Comparison of ENCODE assay signal across 8 cellular contexts in genomic region chr1:200473698-200474371, GRCh38.
DNase-seq lines count a peak whose midpoint lies in the region; ATAC-seq lines count a peak whose summit lies in the region.

No MANE protein-coding gene starts in this region.

- H3K36me3 Mint-ChIP-seq in activated naive CD4-positive, alpha-beta T cell treated with anti-CD3 and anti-CD28 coated beads for 36 hours (ENCODE audit: low read depth): no peaks in the 10 kb centered on the region
- H3K36me3 Mint-ChIP-seq in T-helper 2 cell treated with Interferon-gamma antibody and Interleukin-4, amounts not matched to agents 5 μg/mL and 100 μg/mL, for 36 hours (ENCODE audit: low read depth): no peaks in the 10 kb centered on the region

- peaks cover 23% of the 10 kb centered on the region for H3K27me3 Mint-ChIP-seq in activated naive CD4-positive, alpha-beta T cell treated with anti-CD3 and anti-CD28 coated beads for 36 hours (ENCODE audit: low read depth)
- H3K27me3 Mint-ChIP-seq in T-helper 2 cell treated with Interferon-gamma antibody and Interleukin-4, amounts not matched to agents 5 μg/mL and 100 μg/mL, for 36 hours (ENCODE audit: low read depth): peaks cover 44% of the 10 kb centered on the region

- peak; percentile 78 for ATAC-seq in HG02884 (IDR thresholded peaks at IDR 0.05; ENCODE audit: unreplicated experiment)

- peak; percentile 36 for DNase-seq in activated naive CD4-positive, alpha-beta T cell treated with anti-CD3 and anti-CD28 coated beads for 36 hours
- DNase-seq in activated naive CD4-positive, alpha-beta T cell (lab: John Stamatoyannopoulos, UW): no peak
- DNase-seq in T-helper 2 cell treated with Interferon-gamma antibody and Interleukin-4, amounts not matched to agents 5 μg/mL and 100 μg/mL, for 36 hours (ENCODE audit: low spot score): peak; percentile 29
- DNase-seq in stimulated activated CD4-positive, alpha-beta T cell treated with anti-CD3 and anti-CD28 coated beads, TNF-alpha, amount 100 ng/mL, for 24 hours (ENCODE audit: low read depth in 3 of 3): peak in 2 of 3 experiments; percentile 5 to 22
- DNase-seq in COR-L47 (lab: John Stamatoyannopoulos, UW) (no peak), EL (no peak), NCI-H2107 treated with DMSO at 0.1 percent for 48 hours (lab: John Stamatoyannopoulos, UW; ENCODE audit: unreplicated experiment) (no peak)

- intact Hi-C loops in activated naive CD4-positive, alpha-beta T cell treated with anti-CD3 and anti-CD28 coated beads for 36 hours (cut with micrococcal nuclease): loop anchor here (1.0 kb wide), 4 partner anchors 9 to 324 kb away; partner anchors contain the start of gene ZNF281

- peak overlapping the region; percentile 60 for H3K27ac Mint-ChIP-seq in activated naive CD4-positive, alpha-beta T cell treated with anti-CD3 and anti-CD28 coated beads for 36 hours
- H3K27ac Mint-ChIP-seq in T-helper 2 cell treated with Interferon-gamma antibody and Interleukin-4, amounts not matched to agents 5 μg/mL and 100 μg/mL, for 36 hours: peak overlapping the region; percentile 33

- peaks cover 35% of the 10 kb centered on the region for H3K4me1 Mint-ChIP-seq in activated naive CD4-positive, alpha-beta T cell treated with anti-CD3 and anti-CD28 coated beads for 36 hours (ENCODE audit: low read depth)
- peaks cover 21% of the 10 kb centered on the region for H3K4me1 Mint-ChIP-seq in T-helper 2 cell treated with Interferon-gamma antibody and Interleukin-4, amounts not matched to agents 5 μg/mL and 100 μg/mL, for 36 hours (ENCODE audit: low read depth)

- no peaks in the 10 kb centered on the region for H3K9me3 Mint-ChIP-seq in activated naive CD4-positive, alpha-beta T cell treated with anti-CD3 and anti-CD28 coated beads for 36 hours
- no peaks in the 10 kb centered on the region for H3K9me3 Mint-ChIP-seq in T-helper 2 cell treated with Interferon-gamma antibody and Interleukin-4, amounts not matched to agents 5 μg/mL and 100 μg/mL, for 36 hours

- CTCF ChIA-PET in activated naive CD4-positive, alpha-beta T cell treated with anti-CD3 and anti-CD28 coated beads for 36 hours (lab: Charles Lee): interaction anchor here (0.7 to 0.8 kb wide), 2 partner anchors 10 to 15 kb away, joined by 3 read pairs; no protein-coding TSS in a partner anchor

- no peak overlapping the region for H3K4me3 Mint-ChIP-seq in activated naive CD4-positive, alpha-beta T cell treated with anti-CD3 and anti-CD28 coated beads for 36 hours
- H3K4me3 Mint-ChIP-seq in T-helper 2 cell treated with Interferon-gamma antibody and Interleukin-4, amounts not matched to agents 5 μg/mL and 100 μg/mL, for 36 hours: peak overlapping the region; percentile 36

Comparison
In these comparisons a context has a peak if more than half of its experiments do, and no peak if none do; other contexts are left out.
1. DNase-seq: peak in activated naive CD4-positive, alpha-beta T cell treated with anti-CD3 and anti-CD28 coated beads for 36 hours (single experiment), T-helper 2 cell treated with Interferon-gamma antibody and Interleukin-4, amounts not matched to agents 5 μg/mL and 100 μg/mL, for 36 hours (single experiment) and stimulated activated CD4-positive, alpha-beta T cell treated with anti-CD3 and anti-CD28 coated beads, TNF-alpha, amount 100 ng/mL, for 24 hours (2 of 3); none in activated naive CD4-positive, alpha-beta T cell (0 of 4), COR-L47 (single experiment), EL (single experiment) and NCI-H2107 treated with DMSO at 0.1 percent for 48 hours (single experiment).